ENCODE assay signal across 1 cellular context in genomic region chr3:38139191-38139590, GRCh38.
A peak's percentile ranks its signal among the peaks of the same experiment; 100 is the strongest.
TF ChIP-seq lines count a peak whose summit lies in the region.

No MANE protein-coding gene starts in this region.

TF ChIP-seq in K562, 482 proteins besides CTCF, POLR2A, EP300 and RAD21:
- TF ChIP-seq ZNF445 (CRISPR knock-in tag; IDR thresholded peaks at IDR 0.05; ENCODE audit: low read depth) (0 out of 2 replicates have a peak, but pooled peaks have one; percentile 12), SIN3B (IDR thresholded peaks at IDR 0.05; ENCODE audit: low read depth) (no peak), SIN3A (IDR thresholded peaks at IDR 0.05; ENCODE audit: borderline replicate concordance in 2 of 2, control insufficient read depth in 1 of 2, low read depth in 2 of 2, low read length in 2 of 2) (0 out of 4 replicates have a peak, but pooled peaks of 1 of the 2 experiments have one; percentile 3)
TF ChIP-seq in K562: peak in this region for 2.
